ENCODE assay signal across 23 cellular contexts in the genomic region with DNA sequence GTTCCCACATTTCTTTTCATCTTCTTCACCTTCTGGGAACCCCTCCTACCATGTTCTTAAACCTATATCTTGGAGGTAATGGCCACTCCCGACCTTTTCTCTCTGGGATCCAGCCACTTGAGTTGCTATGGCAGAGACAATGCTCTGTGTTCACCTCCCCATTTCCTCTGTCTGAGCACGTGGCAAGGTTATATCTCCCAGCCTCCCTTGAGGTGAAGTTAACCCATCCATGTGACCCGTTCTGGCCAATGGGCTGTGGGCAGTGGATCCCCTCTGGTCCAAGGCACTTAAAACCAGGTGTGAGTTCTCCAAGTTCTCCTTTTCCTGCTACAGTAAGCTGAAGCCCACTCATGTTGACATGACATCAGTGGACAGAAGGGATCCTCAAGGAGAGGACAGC.
DNase-seq lines count a peak whose midpoint lies in the region; ATAC-seq and TF ChIP-seq lines count a peak whose summit lies in the region.
"Had no signal": no experiment of that assay in that cellular context is flagged by ENCODE, and none has a peak within 500 bp of the region (broad histone marks: within the 10 kb centered on the region; RNA-seq: fewer than 3 reads in every experiment).

No MANE protein-coding gene starts in this region.

- H3K9me3 Mint-ChIP-seq in activated naive CD4-positive, alpha-beta T cell treated with anti-CD3 and anti-CD28 coated beads, Interleukin-2, amount 50 U/mL, for 24 hours = no peaks in the 10 kb centered on the region
- H3K9me3 Mint-ChIP-seq in activated naive CD4-positive, alpha-beta T cell treated with anti-CD3 and anti-CD28 coated beads, Interleukin-2, amount 50 U/mL, for 72 hours = no peaks in the 10 kb centered on the region
- H3K9me3 Mint-ChIP-seq in CD8-positive, alpha-beta memory T cell = no peaks in the 10 kb centered on the region
- H3K9me3 Mint-ChIP-seq: CD4-positive, CD25-positive, alpha-beta regulatory T cell had no signal

- H3K4me1 Mint-ChIP-seq in activated naive CD4-positive, alpha-beta T cell treated with anti-CD3 and anti-CD28 coated beads, Interleukin-2, amount 50 U/mL, for 24 hours = peaks cover 17% of the 10 kb centered on the region
- H3K4me1 Mint-ChIP-seq in CD8-positive, alpha-beta memory T cell = no peaks in the 10 kb centered on the region
- H3K4me1 Mint-ChIP-seq: B cell; CD4-positive, CD25-positive, alpha-beta regulatory T cell had no signal

- peak overlapping the region; percentile 36 for H3K27ac Mint-ChIP-seq in activated naive CD4-positive, alpha-beta T cell treated with anti-CD3 and anti-CD28 coated beads, Interleukin-2, amount 50 U/mL, for 24 hours
- H3K27ac Mint-ChIP-seq in activated naive CD4-positive, alpha-beta T cell treated with anti-CD3 and anti-CD28 coated beads, Interleukin-2, amount 50 U/mL, for 72 hours = no peak overlapping the region
- no peak overlapping the region for H3K27ac Mint-ChIP-seq in CD8-positive, alpha-beta memory T cell
- H3K27ac Mint-ChIP-seq: B cell; CD4-positive, CD25-positive, alpha-beta regulatory T cell had no signal

- CTCF ChIA-PET in OCI-LY7 (lab: Charles Lee; ENCODE audit: unreplicated experiment) = no interaction called here
- CTCF ChIA-PET in CD8-positive, alpha-beta memory T cell (lab: Charles Lee) = no interaction called here

- H3K9me2 ChIP-seq in OCI-LY7 (ENCODE audit: insufficient read depth, low read length) = no peaks in the 10 kb centered on the region
- H3K9me2 ChIP-seq: SK-N-SH had no signal

- H3K9me3 ChIP-seq in OCI-LY7 (ENCODE audit: low read length) = no peaks in the 10 kb centered on the region
- no peaks in the 10 kb centered on the region for H3K9me3 ChIP-seq in CD8-positive, alpha-beta memory T cell (ENCODE audit: low read length)
- H3K9me3 ChIP-seq: SK-N-SH had no signal

- DNase-seq in DMS153 (lab: John Stamatoyannopoulos, UW) = peak; percentile 39
- DNase-seq in DMS153 treated with DMSO at 0.1 percent for 48 hours (lab: John Stamatoyannopoulos, UW; ENCODE audit: unreplicated experiment) = no peak
- no peak for DNase-seq in activated naive CD4-positive, alpha-beta T cell treated with anti-CD3 and anti-CD28 coated beads, Interleukin-2, amount 50 U/mL, for 72 hours (ENCODE audit: low spot score in 2 of 2)
- peak; percentile 8 for DNase-seq in OCI-LY7 (ENCODE audit: low spot score)
- no peak for DNase-seq in T-helper 2 cell
- DNase-seq in CD8-positive, alpha-beta memory T cell = no peak
- no peak for DNase-seq in NCI-H446 treated with DMSO at 0.1 percent for 48 hours (lab: John Stamatoyannopoulos, UW)
- DNase-seq: CD4-positive, CD25-positive, alpha-beta regulatory T cell; GDM1; GOT3; KG1; NCI-H1092; NCI-H1694 treated with DMSO at 0.1 percent for 48 hours; NCI-H2107; NCI-H226; NCI-H82; SK-N-SH had no signal

- no peak overlapping the region for H3K27ac ChIP-seq in OCI-LY7 (ENCODE audit: low read depth, low read length, poor library complexity, severe bottlenecking)
- no peak overlapping the region for H3K27ac ChIP-seq in CD8-positive, alpha-beta memory T cell (ENCODE audit: low read depth, low read length)
- H3K27ac ChIP-seq: 22Rv1 had no signal

- H4K20me1 ChIP-seq in OCI-LY7 (ENCODE audit: insufficient read depth, low read length) = no peaks in the 10 kb centered on the region

- no TSS peak for BruUV-seq in OCI-LY7 (replicated peaks; lab: Mats Ljungman, UMichigan)

- POLR2A ChIA-PET in OCI-LY7 (lab: Charles Lee) = no interaction called here
- POLR2A ChIA-PET in CD8-positive, alpha-beta memory T cell (lab: Charles Lee) = no interaction called here

- H3K4me1 ChIP-seq in OCI-LY7 (ENCODE audit: insufficient read depth, low read length, poor library complexity, severe bottlenecking) = peaks cover 15% of the 10 kb centered on the region
- peaks cover 17% of the 10 kb centered on the region for H3K4me1 ChIP-seq in CD8-positive, alpha-beta memory T cell (ENCODE audit: insufficient read depth, low read length)

- no peak overlapping the region for H3K4me3 ChIP-seq in OCI-LY7 (ENCODE audit: low read depth, low read length, poor library complexity, severe bottlenecking)
- H3K4me3 ChIP-seq in CD8-positive, alpha-beta memory T cell (ENCODE audit: low read length) = no peak overlapping the region
- H3K4me3 ChIP-seq: GM12878 had no signal

- peak overlapping the region; percentile 47; the same call in 1 of the 2 replicates for H2AFZ ChIP-seq in OCI-LY7 (ENCODE audit: low read length)

- no peak for TF ChIP-seq CTCF in OCI-LY7 (conservative IDR thresholded peaks at IDR 0.05; ENCODE audit: low read length)

- peaks cover 4% of the 10 kb centered on the region for H3K27me3 ChIP-seq in CD8-positive, alpha-beta memory T cell (ENCODE audit: insufficient read depth, low read length, poor library complexity, severe bottlenecking)

- H3K27me3 Mint-ChIP-seq in activated naive CD4-positive, alpha-beta T cell treated with anti-CD3 and anti-CD28 coated beads, Interleukin-2, amount 50 U/mL, for 24 hours = peaks cover 5% of the 10 kb centered on the region
- H3K27me3 Mint-ChIP-seq in CD8-positive, alpha-beta memory T cell = peaks cover 14 to 66% of the 10 kb centered on the region in 2 donors

- no peaks in the 10 kb centered on the region for H3K36me3 ChIP-seq in OCI-LY7 (ENCODE audit: insufficient read depth, low read length)
- no peaks in the 10 kb centered on the region for H3K36me3 ChIP-seq in CD8-positive, alpha-beta memory T cell (ENCODE audit: insufficient read depth, low read length)

- no peak overlapping the region for H3K4me2 ChIP-seq in OCI-LY7 (ENCODE audit: low read length)
- H3K4me2 ChIP-seq: SK-N-SH had no signal

- no peaks in the 10 kb centered on the region for H3K79me2 ChIP-seq in OCI-LY7 (ENCODE audit: insufficient read depth, low read depth, low read length)

- H3K4me3 Mint-ChIP-seq in activated naive CD4-positive, alpha-beta T cell treated with anti-CD3 and anti-CD28 coated beads, Interleukin-2, amount 50 U/mL, for 24 hours = no peak overlapping the region
- no peak overlapping the region for H3K4me3 Mint-ChIP-seq in CD8-positive, alpha-beta memory T cell
- H3K4me3 Mint-ChIP-seq: B cell; CD4-positive, CD25-positive, alpha-beta regulatory T cell had no signal

- no peak for ATAC-seq in activated naive CD4-positive, alpha-beta T cell treated with anti-CD3 and anti-CD28 coated beads, Interleukin-2, amount 50 U/mL, for 72 hours
- ATAC-seq: GM12878, Panc1, Right ventricle myocardium inferior had no signal

- intact Hi-C loops in OCI-LY7 (cut with micrococcal nuclease; ENCODE audit: unreplicated experiment) = no loop called here

- H3K36me3 Mint-ChIP-seq in activated naive CD4-positive, alpha-beta T cell treated with anti-CD3 and anti-CD28 coated beads, Interleukin-2, amount 50 U/mL, for 24 hours = no peaks in the 10 kb centered on the region
- H3K36me3 Mint-ChIP-seq in activated naive CD4-positive, alpha-beta T cell treated with anti-CD3 and anti-CD28 coated beads, Interleukin-2, amount 50 U/mL, for 72 hours = no peaks in the 10 kb centered on the region
- no peaks in the 10 kb centered on the region for H3K36me3 Mint-ChIP-seq in CD8-positive, alpha-beta memory T cell
- H3K36me3 Mint-ChIP-seq: CD4-positive, CD25-positive, alpha-beta regulatory T cell had no signal

Comparison
In these comparisons a context has a peak if more than half of its experiments do, and no peak if none do; other contexts are left out.
1. DNase-seq: peak in DMS153 (single experiment) and OCI-LY7 (single experiment); none in DMS153 treated with DMSO at 0.1 percent for 48 hours (single experiment), activated naive CD4-positive, alpha-beta T cell treated with anti-CD3 and anti-CD28 coated beads, Interleukin-2, amount 50 U/mL, for 72 hours (0 of 2), T-helper 2 cell (0 of 5), CD8-positive, alpha-beta memory T cell (0 of 5) and NCI-H446 treated with DMSO at 0.1 percent for 48 hours (single experiment).